20 cellular contexts compared by ENCODE assay signal in genomic region chr7:17019106-17019505, GRCh38.
DNase-seq lines count a peak whose midpoint lies in the region; ATAC-seq and TF ChIP-seq lines count a peak whose summit lies in the region.
"Had no signal": no experiment of that assay in that cellular context is flagged by ENCODE, and none has a peak within 500 bp of the region (broad histone marks: within the 10 kb centered on the region; RNA-seq: fewer than 3 reads in every experiment).

No MANE protein-coding gene starts in this region.

- peaks cover 31% of the 10 kb centered on the region for H3K4me1 ChIP-seq in adipocyte (ENCODE audit: control insufficient read depth, insufficient read depth, low read length)
- H3K4me1 ChIP-seq: A549, BLaER1 had no signal

- intact Hi-C loops in sciatic nerve (cut with DNase I): no loop called here

- ATAC-seq in sciatic nerve (peak; percentile 59), GM18498 (IDR thresholded peaks at IDR 0.05; ENCODE audit: unreplicated experiment) (no peak)
- no peak for ATAC-seq in activated T-cell treated with anti-CD3 and anti-CD28 coated beads, Interleukin-2, amount 50 U/mL, for 4 hours
- ATAC-seq: A549, GM12878, GM23338, HCT116 had no signal

- DNase-seq in AG10803 (ENCODE audit: low read depth) (peak; percentile 69), adipocyte (ENCODE audit: low read depth) (peak; percentile 72), fibroblast of mammary gland (ENCODE audit: low read depth) (peak; percentile 16), sciatic nerve (ENCODE audit: low spot score) (no peak), hepatic stellate cell (ENCODE audit: low spot score) (no peak)
- DNase-seq in activated T-cell treated with anti-CD3 and anti-CD28 coated beads, Interleukin-2, amount 50 U/mL, for 4 hours: no peak
- DNase-seq: Calu3; CD4-positive, alpha-beta memory T cell; DND-41; EL; H7; HFFc6; KG1 had no signal

- H3K9me3 Mint-ChIP-seq in activated T-cell treated with anti-CD3 and anti-CD28 coated beads, Interleukin-2, amount 50 U/mL, for 4 hours: no peaks in the 10 kb centered on the region
- H3K9me3 Mint-ChIP-seq: CD4-positive, alpha-beta memory T cell; GM23338; HFFc6 had no signal

- no peaks in the 10 kb centered on the region for H3K36me3 Mint-ChIP-seq in activated T-cell treated with anti-CD3 and anti-CD28 coated beads, Interleukin-2, amount 50 U/mL, for 4 hours (ENCODE audit: insufficient read depth)
- H3K36me3 Mint-ChIP-seq: CD14-positive monocyte; CD4-positive, alpha-beta memory T cell had no signal

- no peak overlapping the region for H3K9ac ChIP-seq in adipocyte (ENCODE audit: low read length)
- H3K9ac ChIP-seq: BLaER1 had no signal

- TF ChIP-seq CTCF in AG10803 (conservative IDR thresholded peaks at IDR 0.05; ENCODE audit: low read length) (no peak), fibroblast of mammary gland (conservative IDR thresholded peaks at IDR 0.05; ENCODE audit: control insufficient read depth, insufficient read depth, low read depth, low read length) (no peak)

- H3K27me3 ChIP-seq in adipocyte (replicated peaks; ENCODE audit: control insufficient read depth, insufficient read depth, low read length): no peaks in the 10 kb centered on the region
- H3K27me3 ChIP-seq: BLaER1 had no signal

- H3K4me3 ChIP-seq in AG10803 (ENCODE audit: low read length) (no peak overlapping the region), adipocyte (ENCODE audit: low read length) (no peak overlapping the region), fibroblast of mammary gland (ENCODE audit: control insufficient read depth, low read depth, low read length) (no peak overlapping the region)
- H3K4me3 ChIP-seq: A549, BLaER1, GM12878, GM23338 had no signal

- no peaks in the 10 kb centered on the region for H3K9me3 ChIP-seq in adipocyte (ENCODE audit: control insufficient read depth, low read length)
- H3K9me3 ChIP-seq: A549, BLaER1 had no signal

- H3K36me3 ChIP-seq in adipocyte (ENCODE audit: control insufficient read depth, insufficient read depth, low read length, severe bottlenecking): no peaks in the 10 kb centered on the region
- H3K36me3 ChIP-seq: BLaER1 had no signal

- H3K27me3 Mint-ChIP-seq in activated T-cell treated with anti-CD3 and anti-CD28 coated beads, Interleukin-2, amount 50 U/mL, for 4 hours (ENCODE audit: low read depth): no peaks in the 10 kb centered on the region

- H3K4me3 Mint-ChIP-seq in activated T-cell treated with anti-CD3 and anti-CD28 coated beads, Interleukin-2, amount 50 U/mL, for 4 hours: no peak overlapping the region
- H3K4me3 Mint-ChIP-seq: CD14-positive monocyte; CD4-positive, alpha-beta memory T cell; GM23338; HFFc6 had no signal

- H3K4me1 Mint-ChIP-seq in activated T-cell treated with anti-CD3 and anti-CD28 coated beads, Interleukin-2, amount 50 U/mL, for 4 hours (ENCODE audit: low read depth): peaks cover 15% of the 10 kb centered on the region
- H3K4me1 Mint-ChIP-seq: GM23338 had no signal

Comparison
In these comparisons a context has a peak if more than half of its experiments do, and no peak if none do; other contexts are left out.
1. DNase-seq: peak in AG10803 (single experiment), adipocyte (single experiment) and fibroblast of mammary gland (single experiment); none in sciatic nerve (single experiment), hepatic stellate cell (single experiment) and activated T-cell treated with anti-CD3 and anti-CD28 coated beads, Interleukin-2, amount 50 U/mL, for 4 hours (single experiment).